ENCODE assay signal across 1 cellular context in the genomic region with DNA sequence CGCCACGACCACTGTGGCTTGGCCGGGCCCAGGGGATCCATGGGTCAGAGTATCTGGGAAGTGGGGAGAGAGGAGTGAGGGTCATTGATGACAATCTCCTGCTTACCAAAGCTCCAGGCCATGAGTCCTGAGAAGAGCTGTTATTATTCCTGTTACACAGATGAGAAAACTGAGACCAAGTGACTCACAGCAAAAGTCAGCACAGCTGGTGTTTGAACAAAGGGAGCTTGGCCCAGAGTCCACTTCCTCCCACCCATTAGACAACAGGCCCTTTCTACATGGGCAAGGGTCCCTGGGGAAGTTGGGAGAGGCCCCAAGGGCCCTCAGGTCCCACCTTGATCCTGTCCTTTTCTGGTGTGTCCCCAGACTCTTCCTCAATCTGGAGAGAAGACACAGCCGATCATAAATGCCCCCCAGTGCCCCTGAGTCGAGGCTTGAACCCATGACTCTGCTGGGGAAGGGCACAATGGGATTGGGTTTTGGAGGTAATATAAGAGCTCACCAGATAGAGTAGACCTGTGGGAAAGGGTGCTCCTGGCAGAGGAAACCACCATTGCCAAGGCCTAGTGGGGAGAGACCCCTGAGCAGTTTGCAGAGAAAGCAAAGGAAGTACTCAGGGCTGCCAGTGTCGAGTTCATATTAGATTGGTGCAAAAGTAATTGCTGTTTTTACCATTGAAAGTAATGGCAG.
A peak's percentile ranks its signal among the peaks of the same experiment; 100 is the strongest.
TF ChIP-seq lines count a peak whose summit lies in the region.

No MANE protein-coding gene starts in this region.

TF ChIP-seq in HepG2, 621 proteins besides CTCF, POLR2A, EP300 and RAD21:
- TF ChIP-seq, protein P1, sequence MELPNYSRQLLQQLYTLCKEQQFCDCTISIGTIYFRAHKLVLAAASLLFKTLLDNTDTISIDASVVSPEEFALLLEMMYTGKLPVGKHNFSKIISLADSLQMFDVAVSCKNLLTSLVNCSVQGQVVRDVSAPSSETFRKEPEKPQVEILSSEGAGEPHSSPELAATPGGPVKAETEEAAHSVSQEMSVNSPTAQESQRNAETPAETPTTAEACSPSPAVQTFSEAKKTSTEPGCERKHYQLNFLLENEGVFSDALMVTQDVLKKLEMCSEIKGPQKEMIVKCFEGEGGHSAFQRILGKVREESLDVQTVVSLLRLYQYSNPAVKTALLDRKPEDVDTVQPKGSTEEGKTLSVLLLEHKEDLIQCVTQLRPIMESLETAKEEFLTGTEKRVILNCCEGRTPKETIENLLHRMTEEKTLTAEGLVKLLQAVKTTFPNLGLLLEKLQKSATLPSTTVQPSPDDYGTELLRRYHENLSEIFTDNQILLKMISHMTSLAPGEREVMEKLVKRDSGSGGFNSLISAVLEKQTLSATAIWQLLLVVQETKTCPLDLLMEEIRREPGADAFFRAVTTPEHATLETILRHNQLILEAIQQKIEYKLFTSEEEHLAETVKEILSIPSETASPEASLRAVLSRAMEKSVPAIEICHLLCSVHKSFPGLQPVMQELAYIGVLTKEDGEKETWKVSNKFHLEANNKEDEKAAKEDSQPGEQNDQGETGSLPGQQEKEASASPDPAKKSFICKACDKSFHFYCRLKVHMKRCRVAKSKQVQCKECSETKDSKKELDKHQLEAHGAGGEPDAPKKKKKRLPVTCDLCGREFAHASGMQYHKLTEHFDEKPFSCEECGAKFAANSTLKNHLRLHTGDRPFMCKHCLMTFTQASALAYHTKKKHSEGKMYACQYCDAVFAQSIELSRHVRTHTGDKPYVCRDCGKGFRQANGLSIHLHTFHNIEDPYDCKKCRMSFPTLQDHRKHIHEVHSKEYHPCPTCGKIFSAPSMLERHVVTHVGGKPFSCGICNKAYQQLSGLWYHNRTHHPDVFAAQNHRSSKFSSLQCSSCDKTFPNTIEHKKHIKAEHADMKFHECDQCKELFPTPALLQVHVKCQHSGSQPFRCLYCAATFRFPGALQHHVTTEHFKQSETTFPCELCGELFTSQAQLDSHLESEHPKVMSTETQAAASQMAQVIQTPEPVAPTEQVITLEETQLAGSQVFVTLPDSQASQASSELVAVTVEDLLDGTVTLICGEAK (IDR thresholded peaks at IDR 0.05) = peak; percentile 21; the same call in 1 of the 2 replicates
- TF ChIP-seq, protein P1 (CRISPR knock-in tag; IDR thresholded peaks at IDR 0.05) = no peak
- no peak for TF ChIP-seq ZFP82 (CRISPR knock-in tag; IDR thresholded peaks at IDR 0.05; ENCODE audit: borderline replicate concordance)
- TF ChIP-seq, protein P2, sequence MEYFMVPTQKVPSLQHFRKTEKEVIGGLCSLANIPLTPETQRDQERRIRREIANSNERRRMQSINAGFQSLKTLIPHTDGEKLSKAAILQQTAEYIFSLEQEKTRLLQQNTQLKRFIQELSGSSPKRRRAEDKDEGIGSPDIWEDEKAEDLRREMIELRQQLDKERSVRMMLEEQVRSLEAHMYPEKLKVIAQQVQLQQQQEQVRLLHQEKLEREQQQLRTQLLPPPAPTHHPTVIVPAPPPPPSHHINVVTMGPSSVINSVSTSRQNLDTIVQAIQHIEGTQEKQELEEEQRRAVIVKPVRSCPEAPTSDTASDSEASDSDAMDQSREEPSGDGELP (IDR thresholded peaks at IDR 0.05; ENCODE audit: borderline replicate concordance, low read depth) = peak; percentile 77; the same call in 1 of the 2 replicates
- peak; percentile 80 for TF ChIP-seq FOSL2 (CRISPR knock-in tag; IDR thresholded peaks at IDR 0.05)
- TF ChIP-seq MAFK (conservative IDR thresholded peaks at IDR 0.05 in 1 of 2, IDR thresholded peaks at IDR 0.05 in 1 of 2; ENCODE audit: low read length in 2 of 2) = no peak
- peak; percentile 87 for TF ChIP-seq ZNF629 (CRISPR knock-in tag; conservative IDR thresholded peaks at IDR 0.05)
- TF ChIP-seq, protein P3, sequence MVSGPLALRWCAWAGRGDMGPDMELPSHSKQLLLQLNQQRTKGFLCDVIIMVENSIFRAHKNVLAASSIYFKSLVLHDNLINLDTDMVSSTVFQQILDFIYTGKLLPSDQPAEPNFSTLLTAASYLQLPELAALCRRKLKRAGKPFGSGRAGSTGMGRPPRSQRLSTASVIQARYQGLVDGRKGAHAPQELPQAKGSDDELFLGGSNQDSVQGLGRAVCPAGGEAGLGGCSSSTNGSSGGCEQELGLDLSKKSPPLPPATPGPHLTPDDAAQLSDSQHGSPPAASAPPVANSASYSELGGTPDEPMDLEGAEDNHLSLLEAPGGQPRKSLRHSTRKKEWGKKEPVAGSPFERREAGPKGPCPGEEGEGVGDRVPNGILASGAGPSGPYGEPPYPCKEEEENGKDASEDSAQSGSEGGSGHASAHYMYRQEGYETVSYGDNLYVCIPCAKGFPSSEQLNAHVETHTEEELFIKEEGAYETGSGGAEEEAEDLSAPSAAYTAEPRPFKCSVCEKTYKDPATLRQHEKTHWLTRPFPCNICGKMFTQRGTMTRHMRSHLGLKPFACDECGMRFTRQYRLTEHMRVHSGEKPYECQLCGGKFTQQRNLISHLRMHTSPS (CRISPR knock-in tag; IDR thresholded peaks at IDR 0.05; ENCODE audit: low read depth) = no peak
- TF ChIP-seq ZMYM3 (CRISPR knock-in tag; IDR thresholded peaks at IDR 0.05) = peak; percentile 38; the same call in 1 of the 2 replicates
- no peak for TF ChIP-seq RAD51 (IDR thresholded peaks at IDR 0.05; ENCODE audit: borderline replicate concordance)
TF ChIP-seq in HepG2: peak in this region for 5.
